Comparison of ENCODE assay signal across 5 cellular contexts in genomic region chr7:102602317-102602716, GRCh38. TPM values are rescaled to one million over a fixed set of nuclear protein-coding genes. Genes with fewer than 3 reads are reported as not detected.
"Had no signal": no experiment of that assay in that cellular context is flagged by ENCODE, and none has a peak within 500 bp of the region (broad histone marks: within the 10 kb centered on the region; RNA-seq: fewer than 3 reads in every experiment).

No MANE protein-coding gene starts in this region.

RNA-seq across cellular contexts. Expression of gene SPDYE2B, which starts 47.8 kb away (rescaled TPM):
- total RNA-seq: GM23338, H1, H9, HT-29, IMR-90 had no signal
- polyA plus RNA-seq: H1, IMR-90 had no signal

RNA-seq across cellular contexts. Expression of gene SPDYE2, which starts 51.3 kb away (rescaled TPM):
- total RNA-seq: GM23338, H1, H9, HT-29, IMR-90 had no signal
- polyA plus RNA-seq: H1, IMR-90 had no signal
